9 cellular contexts compared by ENCODE assay signal in the genomic region with DNA sequence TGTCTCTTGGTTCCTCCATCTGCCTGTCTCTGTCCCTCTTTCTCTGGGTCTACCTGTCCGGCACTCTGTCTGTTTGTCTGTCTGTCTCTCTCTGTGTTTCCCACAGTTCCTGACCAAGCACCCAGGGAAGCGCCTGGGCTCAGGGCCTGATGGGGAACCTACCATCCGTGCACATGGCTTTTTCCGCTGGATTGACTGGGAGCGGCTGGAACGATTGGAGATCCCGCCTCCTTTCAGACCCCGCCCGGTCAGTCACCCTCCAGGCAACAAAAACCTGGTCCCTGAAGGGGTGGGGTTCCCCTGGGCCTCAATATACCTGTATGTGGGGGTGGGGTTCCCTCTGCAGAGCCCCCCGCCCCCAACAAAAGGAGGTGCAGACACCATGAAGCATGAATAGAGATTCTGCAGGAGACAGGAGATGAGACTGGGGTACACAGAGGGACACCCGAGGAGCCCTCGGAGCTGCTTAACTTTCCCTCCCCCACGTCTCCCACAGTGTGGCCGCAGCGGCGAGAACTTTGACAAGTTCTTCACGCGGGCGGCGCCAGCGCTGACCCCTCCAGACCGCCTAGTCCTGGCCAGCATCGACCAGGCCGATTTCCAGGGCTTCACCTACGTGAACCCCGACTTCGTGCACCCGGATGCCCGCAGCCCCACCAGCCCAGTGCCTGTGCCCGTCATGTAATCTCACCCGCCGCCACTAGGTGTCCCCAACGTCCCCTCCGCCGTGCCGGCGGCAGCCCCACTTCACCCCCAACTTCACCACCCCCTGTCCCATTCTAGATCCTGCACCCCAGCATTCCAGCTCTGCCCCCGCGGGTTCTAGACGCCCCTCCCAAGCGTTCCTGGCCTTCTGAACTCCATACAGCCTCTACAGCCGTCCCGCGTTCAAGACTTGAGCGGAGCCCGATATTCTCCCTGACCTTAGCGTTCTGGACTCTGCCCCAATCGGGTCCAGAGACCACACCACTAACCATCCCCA. TPM values are rescaled to one million over a fixed set of nuclear protein-coding genes. Genes with fewer than 3 reads are reported as not detected.
DNase-seq lines count a peak whose midpoint lies in the region; TF ChIP-seq lines count a peak whose summit lies in the region.
"Had no signal": no experiment of that assay in that cellular context is flagged by ENCODE, and none has a peak within 500 bp of the region (broad histone marks: within the 10 kb centered on the region; RNA-seq: fewer than 3 reads in every experiment).

No MANE protein-coding gene starts in this region.

- H3K27me3 ChIP-seq in right atrium auricular region, result peaks cover 20 to 44% of the 10 kb centered on the region in 2 donors
- H3K27me3 ChIP-seq in spleen (replicated peaks in 1 of 7), result peaks cover 0 to 99% (median 51%) of the 10 kb centered on the region in 7 donors

- H3K4me3 ChIP-seq in GM12865 (ENCODE audit: low read depth, low read length) (no peak overlapping the region), right atrium auricular region (no peak overlapping the region), spleen (peak overlapping the region in 1 of 8 donors; percentile 25)

- 11 to 17% (median 14%) methylated on average over 42 to 48 of the region's 48 CpGs for WGBS in spleen, 5 donors

- peak; percentile 51 for TF ChIP-seq CTCF in GM12865 (IDR thresholded peaks at IDR 0.05; ENCODE audit: insufficient read depth, low read depth, low read length, missing control alignments)
- peak; percentile 85 for TF ChIP-seq CTCF in RWPE1 (conservative IDR thresholded peaks at IDR 0.05; ENCODE audit: low read depth)
- peak; percentile 68 to 88 for TF ChIP-seq CTCF in right atrium auricular region (IDR thresholded peaks at IDR 0.05)
- peak; percentile 58 to 93 (median 84) for TF ChIP-seq CTCF in spleen (IDR thresholded peaks at IDR 0.05 in 8 of 11, conservative IDR thresholded peaks at IDR 0.05 in 3 of 11)

- peaks cover 51% of the 10 kb centered on the region for H3K27me3 Mint-ChIP-seq in activated naive CD8-positive, alpha-beta T cell

- H3K4me3 Mint-ChIP-seq in activated naive CD8-positive, alpha-beta T cell, result peak overlapping the region; percentile 35

- no peak overlapping the region for H3K27ac Mint-ChIP-seq in activated naive CD8-positive, alpha-beta T cell

- POLR2A ChIA-PET in RWPE1 (lab: Yijun Ruan, JAX; ENCODE audit: low non-redundant PET), result no interaction called here

- H3K36me3 ChIP-seq in right atrium auricular region (no peaks in the 10 kb centered on the region), spleen (no peaks in the 10 kb centered on the region)

- intact Hi-C loops in spleen (cut with DNase I; ENCODE audit: low total_unique reads), result loop anchor here (10.0 kb wide), 1 partner anchor 118 kb away; no protein-coding TSS in a partner anchor

- no peak for TF ChIP-seq POLR2A in spleen (IDR thresholded peaks at IDR 0.05)

- H3K9me3 ChIP-seq in right atrium auricular region (no peaks in the 10 kb centered on the region), spleen (peaks cover 0 to 4% (median 0%) of the 10 kb centered on the region in 8 donors)

- peaks cover 0 to 31% of the 10 kb centered on the region in 2 donors for H3K4me1 ChIP-seq in right atrium auricular region
- peaks cover 0 to 33% (median 22%) of the 10 kb centered on the region in 6 donors for H3K4me1 ChIP-seq in spleen

- CTCF ChIA-PET in RWPE1 (lab: Yijun Ruan, JAX), result interaction anchor here (0.5 to 1.2 kb wide), 8 partner anchors 10 to 129 kb away, joined by 3 to 5 read pairs (median 3); no protein-coding TSS in a partner anchor

- H3K36me3 Mint-ChIP-seq in activated naive CD8-positive, alpha-beta T cell, result no peaks in the 10 kb centered on the region

- DNase-seq in GM12865 (ENCODE audit: low read depth), result no peak
- DNase-seq in RWPE1 (ENCODE audit: low spot score), result peak; percentile 65
- no peak for DNase-seq in right atrium auricular region (ENCODE audit: low spot score)
- peak; percentile 89 for DNase-seq in spleen
- DNase-seq in foreskin melanocyte, result no peak
- no peak for DNase-seq in NCI-H748 (lab: John Stamatoyannopoulos, UW; ENCODE audit: unreplicated experiment)
- no peak for DNase-seq in NCI-H446 treated with DMSO at 0.1 percent for 48 hours (lab: John Stamatoyannopoulos, UW)

- no peaks in the 10 kb centered on the region for H3K9me3 Mint-ChIP-seq in activated naive CD8-positive, alpha-beta T cell (ENCODE audit: low read depth)

- H3K27ac ChIP-seq in RWPE1 (no peak overlapping the region), right atrium auricular region (no peak overlapping the region), spleen (no peak overlapping the region)

- H3K4me1 Mint-ChIP-seq in activated naive CD8-positive, alpha-beta T cell (ENCODE audit: low read depth), result peaks cover 21% of the 10 kb centered on the region

RNA-seq across cellular contexts. Expression of a gene that starts 2.6 kb away (rescaled TPM):
- total RNA-seq in right atrium auricular region (not detected), spleen (not detected)
- not detected for polyA plus RNA-seq in spleen
- total RNA-seq: SK-MEL-5 had no signal

RNA-seq across cellular contexts. Expression of a gene that starts 24.5 kb away (rescaled TPM):
- total RNA-seq in right atrium auricular region, result not detected
- under 1 TPM in 1 of 7 donors, not detected in 6; 0.17 TPM for total RNA-seq in spleen
- polyA plus RNA-seq in spleen, result not detected
- total RNA-seq: SK-MEL-5 had no signal

RNA-seq across cellular contexts. Expression of a gene that starts 38.8 kb away (rescaled TPM):
- 100 to 1,000 TPM; 117 to 150 TPM for total RNA-seq in right atrium auricular region
- total RNA-seq in spleen, result 100 to 1,000 TPM in 1 of 7 donors, 10 to 100 TPM in 6; 43.1 to 146 (median 57.7) TPM
- 10 to 100 TPM in 2 of 3 donors, 1 to 10 TPM in 1; 9.1 to 22.2 (median 12.1) TPM for polyA plus RNA-seq in spleen

RNA-seq across cellular contexts. Expression of a gene that starts 56.2 kb away (rescaled TPM):
- total RNA-seq in right atrium auricular region, result under 1 TPM; 0.04 to 0.24 TPM
- under 1 TPM in 3 of 7 donors, not detected in 4; 0.03 to 0.11 (median 0.06) TPM for total RNA-seq in spleen
- polyA plus RNA-seq in spleen, result under 1 TPM in 1 of 3 donors, not detected in 2; 0.02 TPM
- total RNA-seq: SK-MEL-5 had no signal

Comparison
In these comparisons a context has a peak if more than half of its experiments do, and no peak if none do; other contexts are left out.
1. DNase-seq: peak in RWPE1 (single experiment) and spleen (single experiment); none in GM12865 (single experiment), right atrium auricular region (single experiment), foreskin melanocyte (single experiment), NCI-H748 (single experiment) and NCI-H446 treated with DMSO at 0.1 percent for 48 hours (single experiment).
2. Peak in every context shown above with its lines, with median percentiles within 50 percentile points of each other: CTCF ChIP-seq.